ENCODE assay signal across 20 cellular contexts in the genomic region with DNA sequence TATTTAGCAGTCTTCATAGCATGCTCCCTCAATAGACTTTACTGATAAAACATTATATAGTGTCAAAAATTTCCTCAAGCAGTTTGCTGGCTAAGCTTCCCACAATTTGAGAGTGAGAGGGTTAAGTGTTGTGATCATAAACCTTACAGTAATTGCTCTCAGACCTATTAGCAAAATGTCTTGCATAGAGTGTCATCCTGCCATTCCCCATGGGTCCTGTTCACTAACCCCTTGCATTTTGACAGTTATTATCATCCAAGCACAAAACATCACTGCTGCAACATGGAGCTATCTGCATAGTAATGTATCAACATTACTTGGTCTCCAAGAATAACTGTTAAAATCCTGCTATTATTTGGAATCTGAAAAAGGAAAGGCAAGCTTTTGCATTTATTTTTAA.
DNase-seq lines count a peak whose midpoint lies in the region; ATAC-seq and TF ChIP-seq lines count a peak whose summit lies in the region.
"Had no signal": no experiment of that assay in that cellular context is flagged by ENCODE, and none has a peak within 500 bp of the region (broad histone marks: within the 10 kb centered on the region; RNA-seq: fewer than 3 reads in every experiment).

No MANE protein-coding gene starts in this region.

- peaks cover 8% of the 10 kb centered on the region for H3K27me3 Mint-ChIP-seq in T-helper 2 cell treated with Interferon-gamma antibody and Interleukin-4, amounts not matched to agents 5 μg/mL and 100 μg/mL, for 36 hours (ENCODE audit: low read depth)
- H3K27me3 Mint-ChIP-seq in naive thymus-derived CD4-positive, alpha-beta T cell, result peaks cover 0 to 5% (median 0%) of the 10 kb centered on the region in 5 donors
- H3K27me3 Mint-ChIP-seq in activated T-helper 17 cell treated with anti-CD3 and anti-CD28 coated beads, Interleukin-2, amount 50 U/mL, for 72 hours, result peaks cover 8% of the 10 kb centered on the region
- H3K27me3 Mint-ChIP-seq: activated CD4-positive, alpha-beta T cell treated with anti-CD3 and anti-CD28 coated beads for 36 hours had no signal

- H3K4me3 Mint-ChIP-seq in T-helper 2 cell treated with Interferon-gamma antibody and Interleukin-4, amounts not matched to agents 5 μg/mL and 100 μg/mL, for 36 hours, result peak overlapping the region; percentile 51
- H3K4me3 Mint-ChIP-seq in naive thymus-derived CD4-positive, alpha-beta T cell, result peak overlapping the region in 6 of 10 donors; percentile 0 to 62 (median 50)
- no peak overlapping the region for H3K4me3 Mint-ChIP-seq in activated T-helper 17 cell treated with anti-CD3 and anti-CD28 coated beads, Interleukin-2, amount 50 U/mL, for 72 hours
- H3K4me3 Mint-ChIP-seq: activated CD4-positive, alpha-beta T cell treated with anti-CD3 and anti-CD28 coated beads for 36 hours; neural crest cell had no signal

- no peaks in the 10 kb centered on the region for H3K9me3 ChIP-seq in naive thymus-derived CD4-positive, alpha-beta T cell (ENCODE audit: control insufficient read depth in 2 of 3, low read length in 3 of 3)
- H3K9me3 ChIP-seq: body of pancreas, upper lobe of right lung had no signal

- intact Hi-C loops in naive thymus-derived CD4-positive, alpha-beta T cell (cut with micrococcal nuclease), result no loop called here

- no peaks in the 10 kb centered on the region for H3K36me3 ChIP-seq in naive thymus-derived CD4-positive, alpha-beta T cell (ENCODE audit: control insufficient read depth in 2 of 3, insufficient read depth in 3 of 3, low read length in 3 of 3)
- H3K36me3 ChIP-seq: upper lobe of right lung had no signal

- DNase-seq in T-helper 2 cell treated with Interferon-gamma antibody and Interleukin-4, amounts not matched to agents 5 μg/mL and 100 μg/mL, for 36 hours (ENCODE audit: low spot score), result no peak
- DNase-seq in T-helper 2 cell (no peak), NB4 (ENCODE audit: low read depth) (peak; percentile 75), HUDEP-2 (lab: John Stamatoyannopoulos, UW; ENCODE audit: unreplicated experiment in 76 of 76) (no peak), SHP77 treated with DMSO at 0.1 percent for 48 hours (lab: John Stamatoyannopoulos, UW) (no peak)
- DNase-seq in naive thymus-derived CD4-positive, alpha-beta T cell, result no peak
- DNase-seq: activated CD4-positive, alpha-beta T cell treated with anti-CD3 and anti-CD28 coated beads for 36 hours; body of pancreas; effector CD4-positive, alpha-beta T cell; erythroblast; foreskin keratinocyte; hippocampal formation; left ventricle myocardium superior; NCI-H524; upper lobe of right lung had no signal

- TF ChIP-seq CTCF in NB4 (IDR thresholded peaks at IDR 0.05; ENCODE audit: low read depth, low read length), result no peak

- H3K4me1 ChIP-seq in naive thymus-derived CD4-positive, alpha-beta T cell (ENCODE audit: control insufficient read depth in 2 of 2, insufficient read depth in 2 of 2, low read length in 2 of 2), result no peaks in the 10 kb centered on the region
- H3K4me1 ChIP-seq: body of pancreas, foreskin keratinocyte, upper lobe of right lung had no signal

- ATAC-seq in GM18909 (IDR thresholded peaks at IDR 0.05; ENCODE audit: poor library complexity, unreplicated experiment), result peak; percentile 5
- ATAC-seq in naive thymus-derived CD4-positive, alpha-beta T cell, result no peak
- no peak for ATAC-seq in activated T-helper 17 cell treated with anti-CD3 and anti-CD28 coated beads, Interleukin-2, amount 50 U/mL, for 72 hours (replicated peaks)
- ATAC-seq: body of pancreas, foreskin keratinocyte, left ventricle myocardium superior, Right ventricle myocardium inferior, sciatic nerve had no signal

- peaks cover 15% of the 10 kb centered on the region for H3K4me1 Mint-ChIP-seq in T-helper 2 cell treated with Interferon-gamma antibody and Interleukin-4, amounts not matched to agents 5 μg/mL and 100 μg/mL, for 36 hours (ENCODE audit: low read depth)
- peaks cover 0 to 25% (median 22%) of the 10 kb centered on the region in 7 donors for H3K4me1 Mint-ChIP-seq in naive thymus-derived CD4-positive, alpha-beta T cell
- no peaks in the 10 kb centered on the region for H3K4me1 Mint-ChIP-seq in activated T-helper 17 cell treated with anti-CD3 and anti-CD28 coated beads, Interleukin-2, amount 50 U/mL, for 72 hours
- H3K4me1 Mint-ChIP-seq: neural crest cell had no signal

- TF ChIP-seq POLR2A in NB4 (IDR thresholded peaks at IDR 0.05; ENCODE audit: extremely low read depth, insufficient read length), result no peak

- POLR2A ChIA-PET in naive thymus-derived CD4-positive, alpha-beta T cell (lab: Charles Lee), result no interaction called here

- peaks cover 15% of the 10 kb centered on the region for H3K9me3 Mint-ChIP-seq in T-helper 2 cell treated with Interferon-gamma antibody and Interleukin-4, amounts not matched to agents 5 μg/mL and 100 μg/mL, for 36 hours
- peaks cover 0 to 11% (median 4%) of the 10 kb centered on the region in 11 donors for H3K9me3 Mint-ChIP-seq in naive thymus-derived CD4-positive, alpha-beta T cell
- no peaks in the 10 kb centered on the region for H3K9me3 Mint-ChIP-seq in activated T-helper 17 cell treated with anti-CD3 and anti-CD28 coated beads, Interleukin-2, amount 50 U/mL, for 72 hours
- H3K9me3 Mint-ChIP-seq: neural crest cell had no signal

- no peaks in the 10 kb centered on the region for H3K27me3 ChIP-seq in naive thymus-derived CD4-positive, alpha-beta T cell (ENCODE audit: control insufficient read depth in 2 of 2, insufficient read depth in 2 of 2, low read length in 2 of 2)
- H3K27me3 ChIP-seq: body of pancreas, foreskin keratinocyte, upper lobe of right lung had no signal

- H3K4me3 ChIP-seq in NB4 (ENCODE audit: low read depth, low read length), result peak overlapping the region; percentile 46
- no peak overlapping the region for H3K4me3 ChIP-seq in naive thymus-derived CD4-positive, alpha-beta T cell (ENCODE audit: low read length)
- H3K4me3 ChIP-seq: body of pancreas, upper lobe of right lung had no signal

- H3K36me3 Mint-ChIP-seq in T-helper 2 cell treated with Interferon-gamma antibody and Interleukin-4, amounts not matched to agents 5 μg/mL and 100 μg/mL, for 36 hours (ENCODE audit: low read depth), result peaks cover 2% of the 10 kb centered on the region
- H3K36me3 Mint-ChIP-seq in naive thymus-derived CD4-positive, alpha-beta T cell, result peaks cover 0 to 9% (median 0%) of the 10 kb centered on the region in 5 donors
- no peaks in the 10 kb centered on the region for H3K36me3 Mint-ChIP-seq in activated T-helper 17 cell treated with anti-CD3 and anti-CD28 coated beads, Interleukin-2, amount 50 U/mL, for 72 hours (ENCODE audit: low read depth)

- peak overlapping the region; percentile 68 for H3K27ac Mint-ChIP-seq in T-helper 2 cell treated with Interferon-gamma antibody and Interleukin-4, amounts not matched to agents 5 μg/mL and 100 μg/mL, for 36 hours
- peak overlapping the region in 6 of 9 donors; percentile 5 to 77 (median 40) for H3K27ac Mint-ChIP-seq in naive thymus-derived CD4-positive, alpha-beta T cell
- no peak overlapping the region for H3K27ac Mint-ChIP-seq in activated T-helper 17 cell treated with anti-CD3 and anti-CD28 coated beads, Interleukin-2, amount 50 U/mL, for 72 hours
- H3K27ac Mint-ChIP-seq: activated CD4-positive, alpha-beta T cell treated with anti-CD3 and anti-CD28 coated beads for 36 hours had no signal

- CTCF ChIA-PET in naive thymus-derived CD4-positive, alpha-beta T cell (lab: Charles Lee), result no interaction called here

- no peak overlapping the region for H3K27ac ChIP-seq in naive thymus-derived CD4-positive, alpha-beta T cell (ENCODE audit: low read depth, low read length)
- H3K27ac ChIP-seq: body of pancreas, foreskin keratinocyte, upper lobe of right lung had no signal
